In the genomic region with DNA sequence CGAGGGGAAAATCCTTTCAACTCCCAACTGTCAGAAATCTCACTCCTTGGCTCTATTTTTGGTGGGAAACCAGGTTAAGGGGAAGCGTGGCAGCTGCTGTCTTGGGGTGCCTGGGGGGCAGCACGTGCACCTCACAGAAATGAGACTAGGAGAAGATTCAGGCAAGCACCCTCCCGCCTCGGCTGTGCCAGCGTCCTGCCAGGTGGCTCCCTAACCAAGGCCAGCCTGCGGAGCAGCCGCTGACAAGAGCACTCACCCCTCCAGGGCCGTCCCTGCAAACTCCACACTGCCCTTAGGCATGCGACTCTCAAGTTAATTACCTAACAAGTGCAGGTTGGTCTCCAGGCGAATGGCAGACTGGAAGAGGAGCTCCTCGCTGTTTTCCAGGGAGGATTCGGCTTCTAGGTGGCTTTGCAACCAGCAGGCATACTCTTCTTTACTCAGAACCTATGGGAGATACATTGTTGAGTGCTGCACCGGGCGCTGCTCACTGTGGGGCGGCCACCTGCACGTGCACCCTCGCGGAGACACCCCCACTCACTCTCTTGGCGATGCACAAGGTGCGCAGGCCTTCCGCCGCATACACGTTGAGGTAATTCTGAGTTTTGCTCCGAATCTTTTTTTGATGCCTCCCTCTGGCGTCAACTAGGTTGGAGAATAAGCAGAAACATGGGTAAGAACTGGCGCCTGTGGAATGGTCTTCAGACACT, we compare ENCODE assay signal across 21 cellular contexts.
"Had no signal": no experiment of that assay in that cellular context is flagged by ENCODE, and none has a peak within 500 bp of the region (broad histone marks: within the 10 kb centered on the region; RNA-seq: fewer than 3 reads in every experiment).

No MANE protein-coding gene starts in this region.

- H3K9me3 Mint-ChIP-seq: activated naive CD4-positive, alpha-beta T cell treated with anti-CD3 and anti-CD28 coated beads, Interleukin-2, amount 10 ng/mL, durations not matched to agents 7 days and 5 days; endodermal cell; natural killer cell; T-cell had no signal

- H3K4me1 Mint-ChIP-seq: activated naive CD4-positive, alpha-beta T cell treated with anti-CD3 and anti-CD28 coated beads, Interleukin-2, amount 10 ng/mL, durations not matched to agents 7 days and 5 days; endodermal cell; natural killer cell had no signal

- H3K36me3 Mint-ChIP-seq: natural killer cell had no signal

- H3K27ac Mint-ChIP-seq: activated naive CD4-positive, alpha-beta T cell treated with anti-CD3 and anti-CD28 coated beads, Interleukin-2, amount 10 ng/mL, durations not matched to agents 7 days and 5 days; endodermal cell; T-cell had no signal

- H3K9me3 ChIP-seq: esophagus squamous epithelium, gastrocnemius medialis, left ventricle myocardium inferior, thyroid gland had no signal

- ATAC-seq: gastrocnemius medialis, natural killer cell, T-cell had no signal

- H3K4me3 ChIP-seq: esophagus squamous epithelium, gastrocnemius medialis, left ventricle myocardium inferior, thyroid gland had no signal

- DNase-seq: activated CD8-positive, alpha-beta memory T cell treated with anti-CD3 and anti-CD28 coated beads for 24 hours; activated CD8-positive, alpha-beta memory T cell treated with anti-CD3 and anti-CD28 coated beads, Interleukin-2, amount 50 U/mL, for 4 hours; activated naive CD4-positive, alpha-beta T cell treated with anti-CD3 and anti-CD28 coated beads, Interleukin-2, amount 10 ng/mL, durations not matched to agents 7 days and 5 days; activated T-cell treated with anti-CD3 and anti-CD28 coated beads, Interleukin-2, amount 50 U/mL, for 48 hours; amygdala; cerebellar nuclear complex; cortex of kidney; endodermal cell; esophagus squamous epithelium; gastrocnemius medialis; hippocampal formation; left ventricle myocardium inferior; mammary epithelial cell; midbrain; natural killer cell; nucleus accumbens; stimulated activated CD4-positive, alpha-beta T cell treated with anti-CD3 and anti-CD28 coated beads, Interleukin-4, amount 100 ng/mL, for 1 hour; stimulated activated naive CD4-positive, alpha-beta T cell treated with Interleukin-2 at 50 U/mL for 16 hours; T-cell; thyroid gland; WERI-Rb-1 had no signal

- H3K4me1 ChIP-seq: esophagus squamous epithelium, gastrocnemius medialis, left ventricle myocardium inferior, thyroid gland had no signal

- H3K27me3 Mint-ChIP-seq: activated naive CD4-positive, alpha-beta T cell treated with anti-CD3 and anti-CD28 coated beads, Interleukin-2, amount 10 ng/mL, durations not matched to agents 7 days and 5 days; T-cell had no signal

- H3K36me3 ChIP-seq: esophagus squamous epithelium, gastrocnemius medialis, left ventricle myocardium inferior, thyroid gland, WERI-Rb-1 had no signal

- H3K4me3 Mint-ChIP-seq: activated naive CD4-positive, alpha-beta T cell treated with anti-CD3 and anti-CD28 coated beads, Interleukin-2, amount 10 ng/mL, durations not matched to agents 7 days and 5 days; endodermal cell; natural killer cell; T-cell had no signal

- H3K27ac ChIP-seq: esophagus squamous epithelium, gastrocnemius medialis, left ventricle myocardium inferior, thyroid gland, WERI-Rb-1 had no signal

- H3K27me3 ChIP-seq: esophagus squamous epithelium, gastrocnemius medialis, thyroid gland had no signal
